ENCODE assay signal across 18 cellular contexts in the genomic region with DNA sequence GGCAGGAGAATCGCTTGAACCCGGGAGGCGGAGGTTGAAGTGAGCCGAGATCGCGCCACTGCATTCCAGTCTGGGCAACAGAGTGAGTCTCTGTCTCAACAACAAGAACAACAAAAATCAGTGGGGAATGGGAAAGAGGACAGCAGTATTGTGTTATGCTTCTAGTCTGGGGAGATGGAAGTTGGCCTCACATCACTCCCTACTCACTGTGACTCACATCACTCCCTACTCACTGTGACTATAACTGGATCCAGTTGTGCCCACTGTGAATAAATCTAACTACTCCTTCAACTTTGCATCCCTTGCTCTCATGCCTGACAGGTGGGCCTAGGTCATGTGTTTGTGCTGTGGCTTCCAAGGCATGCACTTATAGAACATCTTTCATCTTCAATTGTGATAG.
DNase-seq lines count a peak whose midpoint lies in the region; ATAC-seq and TF ChIP-seq lines count a peak whose summit lies in the region.
"Had no signal": no experiment of that assay in that cellular context is flagged by ENCODE, and none has a peak within 500 bp of the region (broad histone marks: within the 10 kb centered on the region; RNA-seq: fewer than 3 reads in every experiment).

No MANE protein-coding gene starts in this region.

- H3K56ac ChIP-seq in IMR-90 (ENCODE audit: extremely low read depth, insufficient read depth, low read length): no peak overlapping the region

- peak overlapping the region; percentile 32; the same call in 1 of the 2 replicates for H2BK120ac ChIP-seq in IMR-90 (ENCODE audit: low read depth, low read length)

- H3K4me2 ChIP-seq in IMR-90 (ENCODE audit: low read depth, low read length): no peak overlapping the region

- H3K14ac ChIP-seq in IMR-90 (replicated peaks; ENCODE audit: low read depth, low read length): 0 out of 2 replicates have a peak overlapping the region, but pooled peaks have one; percentile 4

- TF ChIP-seq POLR2A in IMR-90 (IDR thresholded peaks at IDR 0.05; ENCODE audit: low read depth, low read length): no peak

- no peak for TF ChIP-seq CTCF in IMR-90 (conservative IDR thresholded peaks at IDR 0.05; ENCODE audit: low read depth, low read length)
- TF ChIP-seq CTCF in brain microvascular endothelial cell (IDR thresholded peaks at IDR 0.05; ENCODE audit: low read depth, low read length, missing control alignments): no peak
- TF ChIP-seq CTCF in foreskin keratinocyte (conservative IDR thresholded peaks at IDR 0.05): no peak

- 0 out of 4 replicates have a peak, but pooled peaks cover 0 to 2% of the 10 kb centered on the region in 2 experiments for H3K79me1 ChIP-seq in IMR-90 (ENCODE audit: low read depth in 1 of 2, low read length in 2 of 2)

- no peak overlapping the region for H3K23ac ChIP-seq in IMR-90 (ENCODE audit: low read depth, low read length)

- in situ Hi-C loops in IMR-90 (cut with MboI; ENCODE audit: low sequenced_read_pairs) (loop anchor here (25.0 kb wide), 1 partner anchor 1312 kb away; the partner anchor contains the start of gene FYB2), brain microvascular endothelial cell (cut with HindIII; ENCODE audit: low pct_ligation_motif_present, low sequenced_read_pairs) (no loop called here)

- 0 out of 2 replicates have a peak overlapping the region, but pooled peaks have one; percentile 11 for H4K91ac ChIP-seq in IMR-90 (ENCODE audit: insufficient read depth, low read depth, low read length)

- no peak overlapping the region for H4K8ac ChIP-seq in IMR-90 (ENCODE audit: low read depth in 2 of 2, low read length in 2 of 2)

- no peak overlapping the region for H2AK9ac ChIP-seq in IMR-90 (replicated peaks; ENCODE audit: low read depth, low read length, poor library complexity)

- H2AK5ac ChIP-seq in IMR-90 (ENCODE audit: low read depth, low read length): peak overlapping the region; percentile 74

- H3K36me3 ChIP-seq in IMR-90 (ENCODE audit: control insufficient read depth, insufficient read depth, low read length) (no peaks in the 10 kb centered on the region), brain microvascular endothelial cell (replicated peaks) (no peaks in the 10 kb centered on the region)

- H3K18ac ChIP-seq in IMR-90 (ENCODE audit: low read depth, low read length): peak overlapping the region; percentile 1; the same call in 1 of the 2 replicates

- H3K4ac ChIP-seq in IMR-90 (ENCODE audit: low read depth, low read length): peak overlapping the region; percentile 13

- peaks cover 19% of the 10 kb centered on the region for H3K4me1 ChIP-seq in IMR-90 (ENCODE audit: control insufficient read depth, insufficient read depth, low read length)
- no peaks in the 10 kb centered on the region for H3K4me1 ChIP-seq in foreskin keratinocyte
- H3K4me1 ChIP-seq in right cardiac atrium (ENCODE audit: control insufficient read depth, insufficient read depth, low read length): no peaks in the 10 kb centered on the region

- H3K27ac ChIP-seq in IMR-90 (ENCODE audit: insufficient read depth, low read length): no peak overlapping the region
- no peak overlapping the region for H3K27ac ChIP-seq in brain microvascular endothelial cell
- H3K27ac ChIP-seq in foreskin keratinocyte: no peak overlapping the region
- H3K27ac ChIP-seq in right cardiac atrium (ENCODE audit: low read length): no peak overlapping the region

- BruUV-seq in IMR-90 (replicated peaks; lab: Mats Ljungman, UMichigan): no TSS peak

- no peak overlapping the region for H3K9ac ChIP-seq in IMR-90 (ENCODE audit: low read depth, low read length)

- H3K9me3 ChIP-seq in IMR-90 (ENCODE audit: control insufficient read depth, insufficient read depth, low read length) (no peaks in the 10 kb centered on the region), right cardiac atrium (ENCODE audit: control insufficient read depth, low read length) (no peaks in the 10 kb centered on the region)

- H4K5ac ChIP-seq in IMR-90 (ENCODE audit: low read depth, low read length): no peak overlapping the region

- peak overlapping the region; percentile 80; the same call in 1 of the 3 replicates for H2BK15ac ChIP-seq in IMR-90 (ENCODE audit: low read depth, low read length)

- H2BK20ac ChIP-seq in IMR-90 (ENCODE audit: low read depth, low read length): peak overlapping the region; percentile 6; the same call in 1 of the 2 replicates

- H3K4me3 ChIP-seq in IMR-90 (ENCODE audit: insufficient read depth, low read depth, low read length) (no peak overlapping the region), brain microvascular endothelial cell (ENCODE audit: low read depth, low read length) (no peak overlapping the region), right cardiac atrium (ENCODE audit: low read length) (no peak overlapping the region)

- intact Hi-C loops in IMR-90 (cut with micrococcal nuclease) (loop anchor here (10.0 kb wide), 2 partner anchors 344 to 564 kb away; no protein-coding TSS in a partner anchor), right cardiac atrium (cut with DNase I) (no loop called here)

- no peaks in the 10 kb centered on the region for H3K27me3 ChIP-seq in IMR-90 (ENCODE audit: control insufficient read depth, insufficient read depth, low read length)
- no peaks in the 10 kb centered on the region for H3K27me3 ChIP-seq in brain microvascular endothelial cell (replicated peaks)
- H3K27me3 ChIP-seq in foreskin keratinocyte: no peaks in the 10 kb centered on the region
- no peaks in the 10 kb centered on the region for H3K27me3 ChIP-seq in right cardiac atrium (ENCODE audit: control insufficient read depth, insufficient read depth)

- no peak overlapping the region for H2AFZ ChIP-seq in IMR-90 (replicated peaks; ENCODE audit: low read length, poor library complexity)

- H3K9me1 ChIP-seq in IMR-90 (ENCODE audit: insufficient read depth, low read length): peaks cover 14% of the 10 kb centered on the region

- no peaks in the 10 kb centered on the region for H4K20me1 ChIP-seq in IMR-90 (ENCODE audit: insufficient read depth, low read length)

- ATAC-seq in IMR-90 (ENCODE audit: low read depth) (no peak), foreskin keratinocyte (peak; percentile 32), right cardiac atrium (no peak)
- ATAC-seq: Right ventricle myocardium inferior had no signal

- no CpG with 5 or more reads among the region's 6 CpGs for WGBS in IMR-90 (ENCODE audit: extremely low coverage in 2 of 2, insufficient read length in 1 of 2), 2 experiments
- 95% methylated on average over 6 of the region's 6 CpGs for WGBS in right cardiac atrium

- dilution Hi-C loops in IMR-90 (cut with HindIII; ENCODE audit: low sequenced_read_pairs, unreplicated experiment): no loop called here

- CTCF ChIA-PET in IMR-90 (lab: Yijun Ruan, JAX): no interaction called here

- no peak for TF ChIP-seq RAD21 in IMR-90 (IDR thresholded peaks at IDR 0.05; ENCODE audit: low read length)

- POLR2A ChIA-PET in IMR-90 (lab: Charles Lee; ENCODE audit: unreplicated experiment): no interaction called here

- H2BK5ac ChIP-seq in IMR-90 (ENCODE audit: low read depth, low read length, poor library complexity, severe bottlenecking): no peak overlapping the region

- DNase-seq in EH (ENCODE audit: low read depth) (peak; percentile 27), IMR-90 (peak; percentile 59), brain microvascular endothelial cell (peak; percentile 5), foreskin keratinocyte (no peak), right cardiac atrium (no peak), kidney tubule cell (ENCODE audit: low spot score) (no peak)
- DNase-seq in effector CD8-positive, alpha-beta T cell (lab: John Stamatoyannopoulos, UW): no peak
- DNase-seq in stimulated activated CD4-positive, alpha-beta T cell treated with anti-CD3 and anti-CD28 coated beads, Interleukin-4, amount 100 ng/mL, for 24 hours: no peak
- DNase-seq: CD4-positive, CD25-positive, alpha-beta regulatory T cell; DMS79 treated with DMSO at 0.1 percent for 48 hours; GOT3; KG1; MV-4-11; NCI-H1105 treated with DMSO at 0.1 percent for 48 hours; NCI-H2081; NCI-H2171; NCI-H524 treated with DMSO at 0.1 percent for 48 hours had no signal

TF ChIP-seq in IMR-90, 13 proteins besides CTCF, POLR2A, EP300 and RAD21:
- no peak for TF ChIP-seq BHLHE40 (IDR thresholded peaks at IDR 0.05; ENCODE audit: low read depth, low read length)
- TF ChIP-seq CEBPB (IDR thresholded peaks at IDR 0.05; ENCODE audit: low read depth, low read length): no peak
- no peak for TF ChIP-seq CHD1 (IDR thresholded peaks at IDR 0.05; ENCODE audit: low read depth, low read length)
- no peak for TF ChIP-seq RFX5 (IDR thresholded peaks at IDR 0.05; ENCODE audit: low read depth, low read length)
- TF ChIP-seq, protein P1, sequence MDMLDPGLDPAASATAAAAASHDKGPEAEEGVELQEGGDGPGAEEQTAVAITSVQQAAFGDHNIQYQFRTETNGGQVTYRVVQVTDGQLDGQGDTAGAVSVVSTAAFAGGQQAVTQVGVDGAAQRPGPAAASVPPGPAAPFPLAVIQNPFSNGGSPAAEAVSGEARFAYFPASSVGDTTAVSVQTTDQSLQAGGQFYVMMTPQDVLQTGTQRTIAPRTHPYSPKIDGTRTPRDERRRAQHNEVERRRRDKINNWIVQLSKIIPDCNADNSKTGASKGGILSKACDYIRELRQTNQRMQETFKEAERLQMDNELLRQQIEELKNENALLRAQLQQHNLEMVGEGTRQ (IDR thresholded peaks at IDR 0.05; ENCODE audit: low read depth, low read length): no peak
- no peak for TF ChIP-seq ELK1 (IDR thresholded peaks at IDR 0.05; ENCODE audit: borderline replicate concordance, low read depth, low read length)
- no peak for TF ChIP-seq MXI1 (IDR thresholded peaks at IDR 0.05; ENCODE audit: borderline replicate concordance, low read depth, low read length)
- no peak for TF ChIP-seq MAZ (IDR thresholded peaks at IDR 0.05; ENCODE audit: borderline replicate concordance, low read depth, low read length)

Comparison
In these comparisons a context has a peak if more than half of its experiments do, and no peak if none do; other contexts are left out.
1. DNase-seq: peak in EH (single experiment), IMR-90 (single experiment) and brain microvascular endothelial cell (single experiment); none in foreskin keratinocyte (0 of 2), effector CD8-positive, alpha-beta T cell (single experiment), right cardiac atrium (0 of 3), kidney tubule cell (single experiment) and stimulated activated CD4-positive, alpha-beta T cell treated with anti-CD3 and anti-CD28 coated beads, Interleukin-4, amount 100 ng/mL, for 24 hours (single experiment).